In genomic region chr6:98847767-98848538, GRCh38 we compare ENCODE assay signal across 10 cellular contexts. TPM values are rescaled to one million over a fixed set of nuclear protein-coding genes. Genes with fewer than 3 reads are reported as not detected.
DNase-seq lines count a peak whose midpoint lies in the region; ATAC-seq and TF ChIP-seq lines count a peak whose summit lies in the region.
"Had no signal": no experiment of that assay in that cellular context is flagged by ENCODE, and none has a peak within 500 bp of the region (broad histone marks: within the 10 kb centered on the region; RNA-seq: fewer than 3 reads in every experiment).

No MANE protein-coding gene starts in this region.

- no peak overlapping the region for H3K14ac ChIP-seq in neuronal stem cell (ENCODE audit: low read length)

- H3K36me3 ChIP-seq in endodermal cell (ENCODE audit: control insufficient read depth, insufficient read depth, low read length) = no peaks in the 10 kb centered on the region
- H3K36me3 ChIP-seq in neuronal stem cell (replicated peaks in 1 of 2; ENCODE audit: control insufficient read depth in 2 of 2, insufficient read depth in 2 of 2, low read length in 2 of 2) = peaks cover 0 to 77% of the 10 kb centered on the region in 2 donors
- H3K36me3 ChIP-seq in MG63 = no peaks in the 10 kb centered on the region

- H4K8ac ChIP-seq in neuronal stem cell (ENCODE audit: low read depth, low read length) = no peak overlapping the region

- peak overlapping the region; percentile 63 for H2AK5ac ChIP-seq in neuronal stem cell (ENCODE audit: low read depth, low read length)

- no peak overlapping the region for H3K9ac ChIP-seq in endodermal cell (ENCODE audit: extremely low read depth, low read length, poor library complexity, severe bottlenecking)
- no peak overlapping the region for H3K9ac ChIP-seq in neuronal stem cell (ENCODE audit: low read depth, low read length, poor library complexity)

- peak overlapping the region; percentile 52 for H3K4me2 ChIP-seq in neuronal stem cell (ENCODE audit: insufficient read depth, low read length, poor library complexity, severe bottlenecking)

- H2BK15ac ChIP-seq in neuronal stem cell (ENCODE audit: low read length) = no peak overlapping the region

- DNase-seq in GM13977 (ENCODE audit: low spot score) = peak; percentile 49
- DNase-seq in endodermal cell = peak; percentile 84
- no peak for DNase-seq in neuronal stem cell (ENCODE audit: low spot score)
- DNase-seq in MG63 = no peak
- no peak for DNase-seq in AG08395 (ENCODE audit: low spot score)
- no peak for DNase-seq in AML-193 (lab: John Stamatoyannopoulos, UW)

- H3K18ac ChIP-seq in neuronal stem cell (ENCODE audit: low read length) = peak overlapping the region; percentile 83

- peak overlapping the region; percentile 3 for H2BK12ac ChIP-seq in neuronal stem cell (ENCODE audit: low read length)

- H4K91ac ChIP-seq in neuronal stem cell (ENCODE audit: low read depth, low read length, poor library complexity) = no peak overlapping the region

- H3K9me3 Mint-ChIP-seq in endodermal cell = no peaks in the 10 kb centered on the region

- no peak overlapping the region for H2BK120ac ChIP-seq in neuronal stem cell (ENCODE audit: low read depth, low read length)

- H3K27me3 ChIP-seq in endodermal cell (ENCODE audit: control insufficient read depth, insufficient read depth, low read length, poor library complexity, severe bottlenecking) (peaks cover 74% of the 10 kb centered on the region), neuronal stem cell (ENCODE audit: control insufficient read depth in 3 of 3, insufficient read depth in 3 of 3, low read depth in 1 of 3, low read length in 3 of 3) (peaks cover 0 to 14% (median 4%) of the 10 kb centered on the region in 3 experiments), MG63 (peaks cover 12% of the 10 kb centered on the region)

- H3K4ac ChIP-seq in neuronal stem cell (ENCODE audit: low read length) = peak overlapping the region; percentile 23

- peak overlapping the region; percentile 73 for H3K23ac ChIP-seq in neuronal stem cell (ENCODE audit: low read depth, low read length, poor library complexity)

- WGBS in endodermal cell (ENCODE audit: insufficient coverage in 1 of 2, insufficient read length in 1 of 2), 2 experiments = 50 to 54% methylated on average over 23 to 52 of the region's 52 CpGs
- WGBS in neuronal stem cell (ENCODE audit: extremely low coverage in 2 of 2, insufficient read length in 2 of 2, insufficient replicate concordance in 1 of 2), 2 donors = no CpG with 5 or more reads among the region's 52 CpGs

- H3K79me1 ChIP-seq in neuronal stem cell (ENCODE audit: low read depth, low read length) = no peaks in the 10 kb centered on the region

- no peak overlapping the region for H3K27ac Mint-ChIP-seq in endodermal cell

- no peak overlapping the region for H2AFZ ChIP-seq in neuronal stem cell (ENCODE audit: low read length)

- H3K36me3 Mint-ChIP-seq in endodermal cell (ENCODE audit: low read depth) = no peaks in the 10 kb centered on the region

- H3K4me3 ChIP-seq in endodermal cell (ENCODE audit: low read length) (peak overlapping the region; percentile 29), neuronal stem cell (ENCODE audit: low read length in 2 of 2) (peak overlapping the region in 1 of 2 donors; percentile 49), MG63 (no peak overlapping the region)

- ATAC-seq in HG02642 (IDR thresholded peaks at IDR 0.05; ENCODE audit: poor library complexity, unreplicated experiment) (peak; percentile 60), HG03457 (IDR thresholded peaks at IDR 0.05; ENCODE audit: unreplicated experiment) (no peak)
- ATAC-seq: Panc1 had no signal

- no peaks in the 10 kb centered on the region for H3K4me1 ChIP-seq in endodermal cell (ENCODE audit: control insufficient read depth, insufficient read depth, low read length)
- H3K4me1 ChIP-seq in neuronal stem cell (ENCODE audit: control insufficient read depth in 2 of 2, insufficient read depth in 1 of 2, low read depth in 1 of 2, low read length in 2 of 2) = peaks cover 3% of the 10 kb centered on the region in 2 donors

- in situ Hi-C loops in GM13977 (cut with MboI; ENCODE audit: low pct_unique_long_range_greater_than_20kb, low sequenced_read_pairs, unreplicated experiment) = loop anchor here (25.0 kb wide), 2 partner anchors 764 to 1614 kb away; partner anchors contain the start of genes PRDM13 and SIM1

- H3K27ac ChIP-seq in endodermal cell (ENCODE audit: low read depth, low read length) (no peak overlapping the region), neuronal stem cell (replicated peaks; ENCODE audit: low read length) (no peak overlapping the region)

- H2BK5ac ChIP-seq in neuronal stem cell (ENCODE audit: low read length) = peak overlapping the region; percentile 87

- H3K4me3 Mint-ChIP-seq in endodermal cell = peak overlapping the region; percentile 49

- H3K9me3 ChIP-seq in endodermal cell (ENCODE audit: control insufficient read depth, low read length) (no peaks in the 10 kb centered on the region), neuronal stem cell (replicated peaks in 1 of 2; ENCODE audit: control insufficient read depth in 2 of 2, insufficient read depth in 1 of 2, low read depth in 1 of 2, low read length in 2 of 2) (no peaks in the 10 kb centered on the region), MG63 (no peaks in the 10 kb centered on the region)

- peaks cover 83% of the 10 kb centered on the region for H3K27me3 Mint-ChIP-seq in endodermal cell (ENCODE audit: insufficient read depth)

- peaks cover 23% of the 10 kb centered on the region for H3K4me1 Mint-ChIP-seq in endodermal cell

- no peak for TF ChIP-seq CTCF in GM13977 (IDR thresholded peaks at IDR 0.05; ENCODE audit: extremely low read depth, insufficient read depth, missing control alignments)
- TF ChIP-seq CTCF in endodermal cell (conservative IDR thresholded peaks at IDR 0.05) = peak; percentile 54

RNA-seq across cellular contexts. Expression of gene POU3F2, which starts 13.6 kb away (rescaled TPM):
- under 1 TPM in 1 of 2 donors, not detected in 1; 0.07 TPM for total RNA-seq in endodermal cell
- 89.2 TPM for polyA plus RNA-seq in endodermal cell (2013, experiment 1 of 2)
- 82.9 TPM for polyA plus RNA-seq in endodermal cell (2013, experiment 2 of 2)
- 11.3 TPM for polyA plus RNA-seq in neuronal stem cell (2013, experiment 1 of 2)
- 12.1 TPM for polyA plus RNA-seq in neuronal stem cell (2013, experiment 2 of 2)
- 0.30 TPM in 1 of 2 replicates, not detected in the other for total RNA-seq in MG63 (2014; rRNA removed; shearing (Covaris generic); ENCODE audit: low replicate concordance)
- total RNA-seq: pulmonary artery endothelial cell had no signal

Comparison
In these comparisons a context has a peak if more than half of its experiments do, and no peak if none do; other contexts are left out.
1. DNase-seq: peak in GM13977 (single experiment) and endodermal cell (single experiment); none in neuronal stem cell (single experiment), MG63 (single experiment), AG08395 (single experiment) and AML-193 (0 of 2).